In the genomic region with DNA sequence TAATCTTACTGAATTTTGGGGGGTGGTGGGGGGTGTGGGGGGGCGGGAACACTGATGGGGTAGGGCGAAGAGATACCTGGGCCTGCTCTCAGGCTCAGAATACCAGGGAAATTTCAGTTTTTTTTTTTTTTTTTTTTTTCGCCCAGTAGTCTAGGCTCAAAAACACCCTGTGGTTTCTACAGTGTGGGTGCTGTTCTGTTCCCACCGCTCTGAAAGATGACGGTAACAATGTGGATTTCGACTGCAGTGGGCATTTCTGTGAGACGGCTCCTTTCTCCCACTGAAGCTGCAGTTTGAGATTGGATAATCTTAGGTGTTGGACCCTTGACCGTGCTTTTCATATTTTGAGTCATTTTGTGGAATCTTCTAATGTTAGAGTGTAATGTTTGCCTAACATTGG, we compare ENCODE assay signal across 28 cellular contexts.
"Had no signal": no experiment of that assay in that cellular context is flagged by ENCODE, and none has a peak within 500 bp of the region (broad histone marks: within the 10 kb centered on the region; RNA-seq: fewer than 3 reads in every experiment).

No MANE protein-coding gene starts in this region.

- H3K9me3 ChIP-seq: neutrophil, pancreas, prostate gland, right atrium auricular region, right lobe of liver, sigmoid colon, thoracic aorta, thyroid gland, upper lobe of left lung had no signal

- FAIRE-seq: pancreas, small intestine, urothelium cell line had no signal

- H3K27me3 ChIP-seq: neutrophil, pancreas, right atrium auricular region, right lobe of liver, sigmoid colon, thyroid gland, tibial nerve, upper lobe of left lung had no signal

- H3K36me3 ChIP-seq: neutrophil, pancreas, prostate gland, right atrium auricular region, right lobe of liver, sigmoid colon, stomach, thoracic aorta, thyroid gland, tibial nerve, upper lobe of left lung had no signal

- H3K4me3 ChIP-seq: pancreas, prostate gland, right atrium auricular region, right lobe of liver, sigmoid colon, stomach, thoracic aorta, thyroid gland, tibial nerve, upper lobe of left lung had no signal

- ATAC-seq: naive thymus-derived CD8-positive, alpha-beta T cell; natural killer cell treated with Interleukin-12 subunit alpha and Interleukin-12 subunit beta and Interleukin-15 and Interleukin-18, amount 100 ng/mL, for 72 hours; pancreas; right lobe of liver; stimulated activated effector memory CD8-positive, alpha-beta T cell treated with anti-CD3 and anti-CD28 coated beads, Interleukin-12 subunit alpha, Interleukin-12 subunit beta, amount 100 ng/mL, for 72 hours; stimulated activated naive B cell treated with anti-CD40 and anti-IgM and Interleukin-4, amounts not matched to agents 10 μg/mL and 1 μg/mL and 100 μg/mL, for 72 hours had no signal

- DNase-seq: naive thymus-derived CD8-positive, alpha-beta T cell; nephron progenitor cell; nucleus accumbens; pancreas; retina; right lobe of liver; sigmoid colon; small intestine; stimulated activated CD4-positive, alpha-beta T cell treated with anti-CD3 and anti-CD28 coated beads, Interleukin-15, amount 100 ng/mL, for 24 hours; stimulated activated CD4-positive, alpha-beta T cell treated with anti-CD3 and anti-CD28 coated beads, Interleukin-2, amount 100 ng/mL, for 24 hours; stimulated activated CD4-positive, alpha-beta T cell treated with anti-CD3 and anti-CD28 coated beads, Interleukin-2, amount 100 ng/mL, for 48 hours; stimulated activated CD4-positive, alpha-beta T cell treated with anti-CD3 and anti-CD28 coated beads, Interleukin-4, amount 100 ng/mL, for 24 hours; stimulated activated naive B cell treated with anti-CD40 and anti-IgM and Interleukin-4, amounts not matched to agents 10 μg/mL and 1 μg/mL and 100 μg/mL, for 72 hours; stimulated activated naive CD4-positive, alpha-beta T cell treated with Interleukin-2 at 50 U/mL for 16 hours; stomach; thyroid gland; trophoblast cell; upper lobe of left lung had no signal

- H3K4me1 ChIP-seq: pancreas, prostate gland, right atrium auricular region, right lobe of liver, sigmoid colon, stomach, thyroid gland, tibial nerve, upper lobe of left lung had no signal

- H3K27ac ChIP-seq: neutrophil, pancreas, prostate gland, right atrium auricular region, right lobe of liver, sigmoid colon, stomach, thoracic aorta, thyroid gland, tibial nerve, upper lobe of left lung had no signal

- H3K27ac Mint-ChIP-seq: natural killer cell treated with Interleukin-12 subunit alpha and Interleukin-12 subunit beta and Interleukin-15 and Interleukin-18, amount 100 ng/mL, for 72 hours; nephron progenitor cell; stimulated activated effector memory CD8-positive, alpha-beta T cell treated with anti-CD3 and anti-CD28 coated beads, Interleukin-12 subunit alpha, Interleukin-12 subunit beta, amount 100 ng/mL, for 72 hours; stimulated activated naive B cell treated with anti-CD40 and anti-IgM and Interleukin-4, amounts not matched to agents 10 μg/mL and 1 μg/mL and 100 μg/mL, for 72 hours; stimulated activated naive CD8-positive, alpha-beta T cell treated with anti-CD3 and anti-CD28 coated beads, Interleukin-15, Interleukin-2, amounts not matched to agents 100 ng/mL and 50 ng/mL, for 24 hours had no signal

- H3K4me3 Mint-ChIP-seq: naive thymus-derived CD8-positive, alpha-beta T cell; natural killer cell treated with Interleukin-12 subunit alpha and Interleukin-12 subunit beta and Interleukin-15 and Interleukin-18, amount 100 ng/mL, for 72 hours; nephron progenitor cell; neural crest cell; stimulated activated effector memory CD8-positive, alpha-beta T cell treated with anti-CD3 and anti-CD28 coated beads, Interleukin-12 subunit alpha, Interleukin-12 subunit beta, amount 100 ng/mL, for 72 hours; stimulated activated naive B cell treated with anti-CD40 and anti-IgM and Interleukin-4, amounts not matched to agents 10 μg/mL and 1 μg/mL and 100 μg/mL, for 72 hours; stimulated activated naive CD8-positive, alpha-beta T cell treated with anti-CD3 and anti-CD28 coated beads, Interleukin-15, Interleukin-2, amounts not matched to agents 100 ng/mL and 50 ng/mL, for 24 hours had no signal

- H3K9me3 Mint-ChIP-seq: natural killer cell treated with Interleukin-12 subunit alpha and Interleukin-12 subunit beta and Interleukin-15 and Interleukin-18, amount 100 ng/mL, for 72 hours; stimulated activated effector memory CD8-positive, alpha-beta T cell treated with anti-CD3 and anti-CD28 coated beads, Interleukin-12 subunit alpha, Interleukin-12 subunit beta, amount 100 ng/mL, for 72 hours; stimulated activated naive CD8-positive, alpha-beta T cell treated with anti-CD3 and anti-CD28 coated beads, Interleukin-15, Interleukin-2, amounts not matched to agents 100 ng/mL and 50 ng/mL, for 24 hours had no signal

- H3K36me3 Mint-ChIP-seq: naive thymus-derived CD8-positive, alpha-beta T cell; stimulated activated effector memory CD8-positive, alpha-beta T cell treated with anti-CD3 and anti-CD28 coated beads, Interleukin-12 subunit alpha, Interleukin-12 subunit beta, amount 100 ng/mL, for 72 hours; stimulated activated naive B cell treated with anti-CD40 and anti-IgM and Interleukin-4, amounts not matched to agents 10 μg/mL and 1 μg/mL and 100 μg/mL, for 72 hours had no signal
